ENCODE assay signal across 1 cellular context in the genomic region with DNA sequence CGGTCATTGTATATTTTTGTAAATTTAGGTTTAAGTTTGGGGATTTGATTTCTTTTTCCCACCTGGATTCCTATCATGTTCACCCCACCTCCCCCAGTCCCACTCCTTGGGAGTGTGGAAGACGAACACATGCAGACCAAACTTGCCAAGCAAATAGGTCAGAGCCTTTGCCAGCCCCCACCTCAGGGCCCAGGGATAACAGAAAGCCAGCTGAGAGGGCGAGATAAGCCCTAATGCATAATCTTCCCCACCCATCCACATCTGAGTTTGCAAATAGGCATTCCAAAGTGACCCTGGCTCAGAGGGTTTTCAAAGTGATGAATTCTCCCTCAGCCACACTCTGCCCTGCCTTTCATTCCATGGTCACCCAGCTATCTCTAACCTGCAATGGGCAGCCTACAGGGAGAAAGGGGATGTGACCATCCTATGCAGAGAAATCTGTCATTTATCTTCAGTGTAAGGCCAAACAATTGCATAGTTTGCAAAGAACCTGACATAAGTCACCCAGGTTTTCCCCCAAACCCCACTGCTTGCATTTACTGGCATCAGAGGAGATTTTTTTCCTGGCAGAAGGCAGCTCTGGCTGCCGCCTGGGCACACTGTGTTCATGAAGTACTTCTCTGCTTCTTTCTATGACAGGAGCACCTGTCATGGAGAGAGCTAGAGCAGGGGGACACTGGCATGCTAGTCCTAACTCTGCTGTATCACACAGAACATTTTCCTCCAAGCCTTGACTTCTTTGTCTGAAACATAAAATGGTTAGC.
TF ChIP-seq lines count a peak whose summit lies in the region.

No MANE protein-coding gene starts in this region.

TF ChIP-seq in K562, 482 proteins besides CTCF, POLR2A, EP300 and RAD21 (continued from another document and continues in another):
- TF ChIP-seq, protein P1, sequence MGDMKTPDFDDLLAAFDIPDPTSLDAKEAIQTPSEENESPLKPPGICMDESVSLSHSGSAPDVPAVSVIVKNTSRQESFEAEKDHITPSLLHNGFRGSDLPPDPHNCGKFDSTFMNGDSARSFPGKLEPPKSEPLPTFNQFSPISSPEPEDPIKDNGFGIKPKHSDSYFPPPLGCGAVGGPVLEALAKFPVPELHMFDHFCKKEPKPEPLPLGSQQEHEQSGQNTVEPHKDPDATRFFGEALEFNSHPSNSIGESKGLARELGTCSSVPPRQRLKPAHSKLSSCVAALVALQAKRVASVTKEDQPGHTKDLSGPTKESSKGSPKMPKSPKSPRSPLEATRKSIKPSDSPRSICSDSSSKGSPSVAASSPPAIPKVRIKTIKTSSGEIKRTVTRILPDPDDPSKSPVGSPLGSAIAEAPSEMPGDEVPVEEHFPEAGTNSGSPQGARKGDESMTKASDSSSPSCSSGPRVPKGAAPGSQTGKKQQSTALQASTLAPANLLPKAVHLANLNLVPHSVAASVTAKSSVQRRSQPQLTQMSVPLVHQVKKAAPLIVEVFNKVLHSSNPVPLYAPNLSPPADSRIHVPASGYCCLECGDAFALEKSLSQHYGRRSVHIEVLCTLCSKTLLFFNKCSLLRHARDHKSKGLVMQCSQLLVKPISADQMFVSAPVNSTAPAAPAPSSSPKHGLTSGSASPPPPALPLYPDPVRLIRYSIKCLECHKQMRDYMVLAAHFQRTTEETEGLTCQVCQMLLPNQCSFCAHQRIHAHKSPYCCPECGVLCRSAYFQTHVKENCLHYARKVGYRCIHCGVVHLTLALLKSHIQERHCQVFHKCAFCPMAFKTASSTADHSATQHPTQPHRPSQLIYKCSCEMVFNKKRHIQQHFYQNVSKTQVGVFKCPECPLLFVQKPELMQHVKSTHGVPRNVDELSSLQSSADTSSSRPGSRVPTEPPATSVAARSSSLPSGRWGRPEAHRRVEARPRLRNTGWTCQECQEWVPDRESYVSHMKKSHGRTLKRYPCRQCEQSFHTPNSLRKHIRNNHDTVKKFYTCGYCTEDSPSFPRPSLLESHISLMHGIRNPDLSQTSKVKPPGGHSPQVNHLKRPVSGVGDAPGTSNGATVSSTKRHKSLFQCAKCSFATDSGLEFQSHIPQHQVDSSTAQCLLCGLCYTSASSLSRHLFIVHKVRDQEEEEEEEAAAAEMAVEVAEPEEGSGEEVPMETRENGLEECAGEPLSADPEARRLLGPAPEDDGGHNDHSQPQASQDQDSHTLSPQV (IDR thresholded peaks at IDR 0.05): peak; percentile 70
- no peak for TF ChIP-seq THRAP3 (IDR thresholded peaks at IDR 0.05; ENCODE audit: borderline replicate concordance)
- TF ChIP-seq TCF7 (IDR thresholded peaks at IDR 0.05; ENCODE audit: borderline replicate concordance): peak; percentile 50; the same call in 1 of the 2 replicates
- no peak for TF ChIP-seq NELFE (IDR thresholded peaks at IDR 0.05; ENCODE audit: insufficient read depth, insufficient read length)
- peak; percentile 53; the same call in 1 of the 2 replicates for TF ChIP-seq SPI1 (IDR thresholded peaks at IDR 0.05; ENCODE audit: borderline replicate concordance, low read depth, low read length)
- TF ChIP-seq ZNF175 (CRISPR knock-in tag; IDR thresholded peaks at IDR 0.05; ENCODE audit: low read depth): peak; percentile 69; the same call in 1 of the 2 replicates
- 0 out of 2 replicates have a peak, but pooled peaks have one; percentile 20 for TF ChIP-seq CEBPG (CRISPR knock-in tag; IDR thresholded peaks at IDR 0.05)
- TF ChIP-seq CEBPG (tag; conservative IDR thresholded peaks at IDR 0.05 in 1 of 2, IDR thresholded peaks at IDR 0.05 in 1 of 2): no peak
- TF ChIP-seq ZZZ3 (IDR thresholded peaks at IDR 0.05): no peak
- no peak for TF ChIP-seq PRMT5 (CRISPR knock-in tag; IDR thresholded peaks at IDR 0.05)
- peak; percentile 58; the same call in 1 of the 2 replicates for TF ChIP-seq ZSCAN32 (CRISPR knock-in tag; IDR thresholded peaks at IDR 0.05)
- TF ChIP-seq, protein P2, sequence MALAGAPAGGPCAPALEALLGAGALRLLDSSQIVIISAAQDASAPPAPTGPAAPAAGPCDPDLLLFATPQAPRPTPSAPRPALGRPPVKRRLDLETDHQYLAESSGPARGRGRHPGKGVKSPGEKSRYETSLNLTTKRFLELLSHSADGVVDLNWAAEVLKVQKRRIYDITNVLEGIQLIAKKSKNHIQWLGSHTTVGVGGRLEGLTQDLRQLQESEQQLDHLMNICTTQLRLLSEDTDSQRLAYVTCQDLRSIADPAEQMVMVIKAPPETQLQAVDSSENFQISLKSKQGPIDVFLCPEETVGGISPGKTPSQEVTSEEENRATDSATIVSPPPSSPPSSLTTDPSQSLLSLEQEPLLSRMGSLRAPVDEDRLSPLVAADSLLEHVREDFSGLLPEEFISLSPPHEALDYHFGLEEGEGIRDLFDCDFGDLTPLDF (CRISPR knock-in tag; IDR thresholded peaks at IDR 0.05): no peak
- peak; percentile 85 for TF ChIP-seq RUNX1 (IDR thresholded peaks at IDR 0.05; ENCODE audit: low read depth)
- no peak for TF ChIP-seq WHSC1 (IDR thresholded peaks at IDR 0.05; ENCODE audit: low read length)
- TF ChIP-seq ZNF609 (CRISPR knock-in tag; IDR thresholded peaks at IDR 0.05; ENCODE audit: borderline replicate concordance): no peak
- TF ChIP-seq CHCHD3 (CRISPR knock-in tag; IDR thresholded peaks at IDR 0.05): no peak
- peak; percentile 99 for TF ChIP-seq DPF2 (IDR thresholded peaks at IDR 0.05)
- peak; percentile 70; the same call in 1 of the 2 replicates for TF ChIP-seq ZNF584 (CRISPR knock-in tag; IDR thresholded peaks at IDR 0.05; ENCODE audit: low read depth)
- TF ChIP-seq KLF13 (tag; IDR thresholded peaks at IDR 0.05; ENCODE audit: borderline replicate concordance, low read depth): no peak
- TF ChIP-seq USF1 (CRISPR knock-in tag; IDR thresholded peaks at IDR 0.05): peak; percentile 12; the same call in 1 of the 2 replicates
- TF ChIP-seq ATF7 (IDR thresholded peaks at IDR 0.05): peak; percentile 83; the same call in 1 of the 2 replicates
- TF ChIP-seq ZBTB17 (CRISPR knock-in tag; IDR thresholded peaks at IDR 0.05): peak; percentile 99
- peak; percentile 80; the same call in 1 of the 2 replicates for TF ChIP-seq JUND (IDR thresholded peaks at IDR 0.05; ENCODE audit: borderline replicate concordance, low read depth, low read length)
- peak; percentile 77; the same call in 2 of the 3 replicates for TF ChIP-seq JUND (tag; IDR thresholded peaks at IDR 0.05; ENCODE audit: borderline replicate concordance, low read depth, low read length)
- TF ChIP-seq ZBTB11 (CRISPR knock-in tag; IDR thresholded peaks at IDR 0.05): no peak
- no peak for TF ChIP-seq MEF2A (IDR thresholded peaks at IDR 0.05; ENCODE audit: control insufficient read depth, low read depth, low read length)
- no peak for TF ChIP-seq ZNF407 (IDR thresholded peaks at IDR 0.05; ENCODE audit: low read depth)
- peak; percentile 98 for TF ChIP-seq CCNT2 (IDR thresholded peaks at IDR 0.05; ENCODE audit: borderline replicate concordance, extremely low read depth, insufficient read length, low read depth, low read length)
